11 cellular contexts compared by ENCODE assay signal in genomic region chr1:26290061-26290415, GRCh38. TPM values are rescaled to one million over a fixed set of nuclear protein-coding genes. Genes with fewer than 3 reads are reported as not detected.
DNase-seq lines count a peak whose midpoint lies in the region; ATAC-seq and TF ChIP-seq lines count a peak whose summit lies in the region.
"Had no signal": no experiment of that assay in that cellular context is flagged by ENCODE, and none has a peak within 500 bp of the region (broad histone marks: within the 10 kb centered on the region; RNA-seq: fewer than 3 reads in every experiment).

No MANE protein-coding gene starts in this region.

- peak overlapping the region; percentile 71 for H3K4me3 Mint-ChIP-seq in central memory CD8-positive, alpha-beta T cell

- DNase-seq in GM10266 (ENCODE audit: extremely low spot score) (peak; percentile 24), MV-4-11 (lab: John Stamatoyannopoulos, UW) (peak; percentile 65), gastrocnemius medialis (no peak), SW 1271 (lab: John Stamatoyannopoulos, UW) (no peak)
- no peak for DNase-seq in central memory CD8-positive, alpha-beta T cell (ENCODE audit: low spot score in 2 of 2)
- DNase-seq in activated effector memory CD4-positive, alpha-beta T cell treated with anti-CD3 and anti-CD28 coated beads, Interleukin-2, amount 50 U/mL, for 16 hours, result no peak
- DNase-seq: anterior cingulate cortex; stimulated activated CD4-positive, alpha-beta T cell treated with anti-CD3 and anti-CD28 coated beads, Interleukin-4, amount 100 ng/mL, for 4 hours had no signal

- H3K36me3 Mint-ChIP-seq in central memory CD8-positive, alpha-beta T cell (ENCODE audit: insufficient read depth), result peaks cover 6% of the 10 kb centered on the region

- peak overlapping the region in 3 of 4 donors; percentile 14 to 64 (median 37) for H3K27ac ChIP-seq in gastrocnemius medialis

- H3K4me3 ChIP-seq in gastrocnemius medialis, result no peak overlapping the region

- no peak for ATAC-seq in central memory CD8-positive, alpha-beta T cell (replicated peaks; ENCODE audit: extremely low read depth, poor library complexity, severe bottlenecking)
- ATAC-seq in gastrocnemius medialis, result no peak
- no peak for ATAC-seq in HG03520 (IDR thresholded peaks at IDR 0.05; ENCODE audit: unreplicated experiment)
- ATAC-seq in SK-N-SH treated with all-trans-retinoic acid at 6 μM for 48 hours, result no peak

- TF ChIP-seq CTCF in GM10266 (IDR thresholded peaks at IDR 0.05; ENCODE audit: control insufficient read depth, insufficient read depth, low read depth, missing control alignments) (no peak), gastrocnemius medialis (IDR thresholded peaks at IDR 0.05 in 4 of 5, conservative IDR thresholded peaks at IDR 0.05 in 1 of 5) (no peak)

- peaks cover 79% of the 10 kb centered on the region for H3K4me1 Mint-ChIP-seq in central memory CD8-positive, alpha-beta T cell

- intact Hi-C loops in gastrocnemius medialis (cut with DNase I; ENCODE audit: low total_unique reads), result no loop called here

- H3K27me3 Mint-ChIP-seq in central memory CD8-positive, alpha-beta T cell, result no peaks in the 10 kb centered on the region

- no peaks in the 10 kb centered on the region for H3K36me3 ChIP-seq in gastrocnemius medialis

- no peaks in the 10 kb centered on the region for H3K9me3 ChIP-seq in gastrocnemius medialis

- in situ Hi-C loops in gastrocnemius medialis (cut with MboI; ENCODE audit: low sequenced_read_pairs in 4 of 4), result no loop called here

- H3K9me3 Mint-ChIP-seq in central memory CD8-positive, alpha-beta T cell, result no peaks in the 10 kb centered on the region

- H3K27ac Mint-ChIP-seq in central memory CD8-positive, alpha-beta T cell (ENCODE audit: low read depth), result peak overlapping the region; percentile 93

- no peak for TF ChIP-seq POLR2A in gastrocnemius medialis (IDR thresholded peaks at IDR 0.05)

- H3K27me3 ChIP-seq in gastrocnemius medialis, result no peaks in the 10 kb centered on the region

- peaks cover 35% of the 10 kb centered on the region in 2 donors for H3K4me1 ChIP-seq in gastrocnemius medialis

TF ChIP-seq in SK-N-SH treated with all-trans-retinoic acid at 6 μM for 48 hours, 23 proteins besides CTCF, POLR2A, EP300 and RAD21:
- TF ChIP-seq, protein P1, sequence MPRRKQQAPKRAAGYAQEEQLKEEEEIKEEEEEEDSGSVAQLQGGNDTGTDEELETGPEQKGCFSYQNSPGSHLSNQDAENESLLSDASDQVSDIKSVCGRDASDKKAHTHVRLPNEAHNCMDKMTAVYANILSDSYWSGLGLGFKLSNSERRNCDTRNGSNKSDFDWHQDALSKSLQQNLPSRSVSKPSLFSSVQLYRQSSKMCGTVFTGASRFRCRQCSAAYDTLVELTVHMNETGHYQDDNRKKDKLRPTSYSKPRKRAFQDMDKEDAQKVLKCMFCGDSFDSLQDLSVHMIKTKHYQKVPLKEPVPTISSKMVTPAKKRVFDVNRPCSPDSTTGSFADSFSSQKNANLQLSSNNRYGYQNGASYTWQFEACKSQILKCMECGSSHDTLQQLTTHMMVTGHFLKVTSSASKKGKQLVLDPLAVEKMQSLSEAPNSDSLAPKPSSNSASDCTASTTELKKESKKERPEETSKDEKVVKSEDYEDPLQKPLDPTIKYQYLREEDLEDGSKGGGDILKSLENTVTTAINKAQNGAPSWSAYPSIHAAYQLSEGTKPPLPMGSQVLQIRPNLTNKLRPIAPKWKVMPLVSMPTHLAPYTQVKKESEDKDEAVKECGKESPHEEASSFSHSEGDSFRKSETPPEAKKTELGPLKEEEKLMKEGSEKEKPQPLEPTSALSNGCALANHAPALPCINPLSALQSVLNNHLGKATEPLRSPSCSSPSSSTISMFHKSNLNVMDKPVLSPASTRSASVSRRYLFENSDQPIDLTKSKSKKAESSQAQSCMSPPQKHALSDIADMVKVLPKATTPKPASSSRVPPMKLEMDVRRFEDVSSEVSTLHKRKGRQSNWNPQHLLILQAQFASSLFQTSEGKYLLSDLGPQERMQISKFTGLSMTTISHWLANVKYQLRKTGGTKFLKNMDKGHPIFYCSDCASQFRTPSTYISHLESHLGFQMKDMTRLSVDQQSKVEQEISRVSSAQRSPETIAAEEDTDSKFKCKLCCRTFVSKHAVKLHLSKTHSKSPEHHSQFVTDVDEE (CRISPR knock-in tag; IDR thresholded peaks at IDR 0.05), result no peak
- TF ChIP-seq, protein P2, sequence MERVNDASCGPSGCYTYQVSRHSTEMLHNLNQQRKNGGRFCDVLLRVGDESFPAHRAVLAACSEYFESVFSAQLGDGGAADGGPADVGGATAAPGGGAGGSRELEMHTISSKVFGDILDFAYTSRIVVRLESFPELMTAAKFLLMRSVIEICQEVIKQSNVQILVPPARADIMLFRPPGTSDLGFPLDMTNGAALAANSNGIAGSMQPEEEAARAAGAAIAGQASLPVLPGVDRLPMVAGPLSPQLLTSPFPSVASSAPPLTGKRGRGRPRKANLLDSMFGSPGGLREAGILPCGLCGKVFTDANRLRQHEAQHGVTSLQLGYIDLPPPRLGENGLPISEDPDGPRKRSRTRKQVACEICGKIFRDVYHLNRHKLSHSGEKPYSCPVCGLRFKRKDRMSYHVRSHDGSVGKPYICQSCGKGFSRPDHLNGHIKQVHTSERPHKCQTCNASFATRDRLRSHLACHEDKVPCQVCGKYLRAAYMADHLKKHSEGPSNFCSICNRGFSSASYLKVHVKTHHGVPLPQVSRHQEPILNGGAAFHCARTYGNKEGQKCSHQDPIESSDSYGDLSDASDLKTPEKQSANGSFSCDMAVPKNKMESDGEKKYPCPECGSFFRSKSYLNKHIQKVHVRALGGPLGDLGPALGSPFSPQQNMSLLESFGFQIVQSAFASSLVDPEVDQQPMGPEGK (CRISPR knock-in tag; IDR thresholded peaks at IDR 0.05; ENCODE audit: borderline replicate concordance), result no peak
- TF ChIP-seq CREB5 (CRISPR knock-in tag; IDR thresholded peaks at IDR 0.05; ENCODE audit: low read depth), result no peak
- no peak for TF ChIP-seq GLIS3 (CRISPR knock-in tag; IDR thresholded peaks at IDR 0.05)
- TF ChIP-seq, protein P3, sequence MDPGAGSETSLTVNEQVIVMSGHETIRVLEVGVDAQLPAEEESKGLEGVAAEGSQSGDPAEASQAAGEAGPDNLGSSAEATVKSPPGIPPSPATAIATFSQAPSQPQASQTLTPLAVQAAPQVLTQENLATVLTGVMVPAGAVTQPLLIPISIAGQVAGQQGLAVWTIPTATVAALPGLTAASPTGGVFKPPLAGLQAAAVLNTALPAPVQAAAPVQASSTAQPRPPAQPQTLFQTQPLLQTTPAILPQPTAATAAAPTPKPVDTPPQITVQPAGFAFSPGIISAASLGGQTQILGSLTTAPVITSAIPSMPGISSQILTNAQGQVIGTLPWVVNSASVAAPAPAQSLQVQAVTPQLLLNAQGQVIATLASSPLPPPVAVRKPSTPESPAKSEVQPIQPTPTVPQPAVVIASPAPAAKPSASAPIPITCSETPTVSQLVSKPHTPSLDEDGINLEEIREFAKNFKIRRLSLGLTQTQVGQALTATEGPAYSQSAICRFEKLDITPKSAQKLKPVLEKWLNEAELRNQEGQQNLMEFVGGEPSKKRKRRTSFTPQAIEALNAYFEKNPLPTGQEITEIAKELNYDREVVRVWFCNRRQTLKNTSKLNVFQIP (CRISPR knock-in tag; IDR thresholded peaks at IDR 0.05; ENCODE audit: borderline replicate concordance, low read depth), result no peak
- TF ChIP-seq ZFP3 (CRISPR knock-in tag; IDR thresholded peaks at IDR 0.05), result no peak
TF ChIP-seq in SK-N-SH treated with all-trans-retinoic acid at 6 μM for 48 hours: peak in this region for 0.

RNA-seq across cellular contexts. Expression of gene SH3BGRL3, which starts 10.2 kb away (rescaled TPM):
- total RNA-seq in gastrocnemius medialis, result 10 to 100 TPM; 10.3 to 16.9 (median 13.1) TPM

RNA-seq across cellular contexts. Expression of gene UBXN11, which starts 16.4 kb away (rescaled TPM):
- total RNA-seq in gastrocnemius medialis, result 1 to 10 TPM; 2.7 to 3.8 (median 3.4) TPM

RNA-seq across cellular contexts. Expression of gene CD52, which starts 27.7 kb away (rescaled TPM):
- total RNA-seq in gastrocnemius medialis, result 1 to 10 TPM in 2 of 4 donors, not detected in 2; 1.4 to 2.8 TPM
- total RNA-seq: fibroblast of villous mesenchyme had no signal

RNA-seq across cellular contexts. Expression of gene CEP85, which starts 56.0 kb away (rescaled TPM):
- 10 to 100 TPM; 28.5 to 61.6 (median 41.3) TPM for total RNA-seq in gastrocnemius medialis

Comparison
In these comparisons a context has a peak if more than half of its experiments do, and no peak if none do; other contexts are left out.
1. DNase-seq: peak in GM10266 (single experiment) and MV-4-11 (single experiment); none in central memory CD8-positive, alpha-beta T cell (0 of 2), gastrocnemius medialis (0 of 2), SW 1271 (0 of 2) and activated effector memory CD4-positive, alpha-beta T cell treated with anti-CD3 and anti-CD28 coated beads, Interleukin-2, amount 50 U/mL, for 16 hours (single experiment).